Comparison of ENCODE assay signal across 17 cellular contexts in the genomic region with DNA sequence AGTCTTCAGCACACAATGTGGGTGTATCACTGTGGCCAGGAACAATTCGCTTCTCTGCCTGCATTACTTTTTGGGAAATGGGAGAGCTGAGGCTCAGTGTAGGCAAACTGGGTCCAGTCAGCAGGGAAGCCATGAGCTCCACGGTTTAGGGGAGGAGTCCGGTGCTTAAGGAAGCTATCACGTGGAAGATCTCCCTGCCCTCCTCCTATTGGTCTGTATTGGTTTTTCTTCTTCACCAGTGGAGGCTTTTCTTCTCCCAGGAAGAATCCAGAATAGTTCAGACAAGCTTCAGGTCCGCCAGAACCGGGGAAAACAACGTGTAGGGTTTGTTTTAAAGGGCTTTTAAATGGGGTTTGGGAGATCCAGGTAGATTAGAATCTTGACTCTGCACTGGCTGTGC.
DNase-seq lines count a peak whose midpoint lies in the region; ATAC-seq and TF ChIP-seq lines count a peak whose summit lies in the region.
"Had no signal": no experiment of that assay in that cellular context is flagged by ENCODE, and none has a peak within 500 bp of the region (broad histone marks: within the 10 kb centered on the region; RNA-seq: fewer than 3 reads in every experiment).

No MANE protein-coding gene starts in this region.

- H3K4me2 ChIP-seq in H9 (ENCODE audit: insufficient read depth, insufficient read length, low read length), result no peak overlapping the region

- no peak overlapping the region for H2AFZ ChIP-seq in H9 (ENCODE audit: low read length)

- H3T11ph ChIP-seq in H9 (ENCODE audit: low read length), result no peak overlapping the region

- no peak overlapping the region for H3K4ac ChIP-seq in H9 (ENCODE audit: low read depth, low read length)

- H3K27ac Mint-ChIP-seq in H9, result peak overlapping the region in 1 of 3 experiments; percentile 81; a peak in 1 of 7 replicates
- H3K27ac Mint-ChIP-seq: HFFc6 had no signal

- no peak overlapping the region for H2BK20ac ChIP-seq in H9 (ENCODE audit: low read depth, low read length, poor library complexity, severe bottlenecking)

- no peak overlapping the region for H4K8ac ChIP-seq in H9 (replicated peaks; ENCODE audit: insufficient read length, low read depth, low read length)

- H3K4me1 Mint-ChIP-seq in H9, result peaks cover 71 to 83% of the 10 kb centered on the region in 2 experiments

- H3K23me2 ChIP-seq in H9 (ENCODE audit: insufficient read length, low read depth, low read length, poor library complexity, severe bottlenecking), result peaks cover 6% of the 10 kb centered on the region

- H3K27me3 Mint-ChIP-seq in H9 (ENCODE audit: low read depth), result no peaks in the 10 kb centered on the region; the same call in 1 of the 2 replicates

- no peak overlapping the region for H3K14ac ChIP-seq in H9 (ENCODE audit: insufficient read depth, low read length)

- H3K36me3 Mint-ChIP-seq in H9 (ENCODE audit: insufficient read depth in 1 of 3, low read depth in 3 of 3), result peaks cover 3 to 21% (median 20%) of the 10 kb centered on the region in 3 experiments; a peak in 6 of 7 replicates

- no peak overlapping the region for H3K18ac ChIP-seq in H9 (ENCODE audit: insufficient read length, low read depth, low read length)

- no peaks in the 10 kb centered on the region for H3K9me3 ChIP-seq in H9 (ENCODE audit: control insufficient read depth, low read depth, low read length)

- no peaks in the 10 kb centered on the region; a peak in 1 of 5 replicates for H3K9me3 Mint-ChIP-seq in H9
- H3K9me3 Mint-ChIP-seq: HFFc6 had no signal

- H2BK12ac ChIP-seq in H9 (ENCODE audit: insufficient read length, low read depth, low read length), result no peak overlapping the region

- no peak overlapping the region for H3K4me3 ChIP-seq in coronary artery
- H3K4me3 ChIP-seq in skin epidermis, result peak overlapping the region in 2 of 7 experiments; percentile 39 to 46

- H3K79me1 ChIP-seq in H9 (ENCODE audit: insufficient read depth, low read depth, low read length, poor library complexity, severe bottlenecking), result no peaks in the 10 kb centered on the region

- no peak overlapping the region for H3K4me3 Mint-ChIP-seq in H9
- H3K4me3 Mint-ChIP-seq: HFFc6 had no signal

- ATAC-seq in GM21737 (IDR thresholded peaks at IDR 0.05; ENCODE audit: unreplicated experiment) (no peak), GM18858 (IDR thresholded peaks at IDR 0.05; ENCODE audit: unreplicated experiment) (no peak)

- H3K27ac ChIP-seq in H9 (ENCODE audit: insufficient read length, low read depth, low read length) (no peak overlapping the region), coronary artery (no peak overlapping the region), skin epidermis (peak overlapping the region in 18 of 21 experiments; percentile 18 to 96 (median 80))
- H3K27ac ChIP-seq: C4-2B had no signal

- no CpG with 5 or more reads among the region's 7 CpGs for WGBS in H9 (ENCODE audit: extremely low coverage, insufficient read length, low lambda C conversion rate)

- no peak overlapping the region for H2BK120ac ChIP-seq in H9 (ENCODE audit: low read depth, low read length, poor library complexity, severe bottlenecking)

- H3K27me3 ChIP-seq in H9 (ENCODE audit: insufficient read depth, low read length), result no peaks in the 10 kb centered on the region

- H2BK15ac ChIP-seq in H9 (ENCODE audit: low read depth, low read length), result no peak overlapping the region

- H4K20me1 ChIP-seq in H9 (ENCODE audit: control insufficient read depth, insufficient read depth, insufficient read length), result no peaks in the 10 kb centered on the region

- H2AK5ac ChIP-seq in H9 (ENCODE audit: insufficient read length, low read length), result no peak overlapping the region

- H3K9ac ChIP-seq in H9 (ENCODE audit: extremely low read depth, insufficient read length, low read length), result no peak overlapping the region

- H3K79me2 ChIP-seq in H9 (ENCODE audit: insufficient read depth, low read length), result no peaks in the 10 kb centered on the region; the same call in 1 of the 2 replicates

- H4K91ac ChIP-seq in H9 (ENCODE audit: insufficient read length, low read depth, low read length), result peak overlapping the region; percentile 39

- no peak overlapping the region for H4K5ac ChIP-seq in H9 (ENCODE audit: insufficient read length, low read depth, low read length)

- H3K23ac ChIP-seq in H9 (ENCODE audit: insufficient read length, low read depth, low read length), result no peak overlapping the region

- no peak overlapping the region for H2BK5ac ChIP-seq in H9 (ENCODE audit: insufficient read length, low read length)

- H3K4me1 ChIP-seq in H9 (ENCODE audit: insufficient read depth, low read length), result peaks cover 16% of the 10 kb centered on the region; the same call in 1 of the 2 replicates

- DNase-seq in H9 (no peak), coronary artery (ENCODE audit: low spot score) (peak; percentile 35), islet precursor cell (peak; percentile 40), germinal center (ENCODE audit: low spot score) (no peak), AG08396 (ENCODE audit: low spot score) (no peak)
- DNase-seq: DMS153, EL, HFFc6, KBM-7, NCI-H1092, NCI-H2107, NCI-H345, SHP77 had no signal

- TF ChIP-seq CTCF in H9 (conservative IDR thresholded peaks at IDR 0.05) (no peak), coronary artery (IDR thresholded peaks at IDR 0.05) (no peak)

- no peak overlapping the region for H3K56ac ChIP-seq in H9 (ENCODE audit: insufficient read length, low read depth, low read length)

Comparison
In these comparisons a context has a peak if more than half of its experiments do, and no peak if none do; other contexts are left out.
1. DNase-seq: peak in coronary artery (single experiment) and islet precursor cell (single experiment); none in H9 (single experiment), germinal center (single experiment) and AG08396 (single experiment).
2. H3K27ac ChIP-seq: peak in skin epidermis (18 of 21); none in H9 (single experiment) and coronary artery (0 of 2).